ENCODE assay signal across 8 cellular contexts in the genomic region with DNA sequence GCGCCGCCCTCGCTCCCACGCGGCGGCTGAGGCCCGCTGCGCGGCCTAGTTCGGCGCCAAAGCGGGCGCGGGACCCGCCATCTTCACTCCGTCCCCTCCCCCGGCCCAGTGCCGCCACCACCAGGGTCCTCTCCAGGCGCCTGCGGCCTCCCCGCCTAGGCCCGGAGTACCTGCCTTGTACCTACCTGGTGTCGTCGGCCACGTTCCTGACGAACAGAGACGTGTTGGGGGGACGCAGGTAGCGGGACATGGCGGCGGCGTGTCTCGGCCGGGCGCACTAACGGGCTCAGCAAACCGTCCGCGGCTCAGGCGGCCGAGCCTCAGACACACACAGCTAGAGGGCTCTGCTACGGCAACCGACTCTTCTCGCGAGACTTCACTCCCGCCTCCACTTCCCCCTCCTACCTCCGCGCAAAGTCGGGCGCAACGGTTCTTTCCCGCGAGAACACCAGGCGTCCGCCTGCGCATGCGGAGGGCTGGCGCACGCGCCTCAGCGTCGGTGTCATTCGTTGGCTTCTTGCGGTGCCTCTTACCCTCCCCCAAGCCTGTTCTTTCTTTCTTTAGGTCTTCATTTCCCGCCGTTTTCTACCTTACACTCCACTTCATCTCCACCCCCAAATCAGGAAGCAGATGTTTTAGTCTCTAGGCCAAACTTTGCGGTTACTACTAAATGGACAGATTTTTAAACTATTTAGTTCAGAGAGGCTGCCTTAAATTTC. TPM values are rescaled to one million over a fixed set of nuclear protein-coding genes. Genes with fewer than 3 reads are reported as not detected.
DNase-seq lines count a peak whose midpoint lies in the region; ATAC-seq, FAIRE-seq and TF ChIP-seq lines count a peak whose summit lies in the region.

Gene SRSF10, minus strand, starts transcription at position 322 of the 719 bp plus-strand sequence. Its CDS starts 72 bp downstream, at position 250.

- intact Hi-C loops in adrenal gland (cut with DNase I), result no loop called here
- intact Hi-C loops in heart left ventricle (cut with DNase I), result loop anchor here in 7 of 10 donors (1.0 to 5.0 kb wide), 6 partner anchors 20 to 41 kb away; no protein-coding TSS in a partner anchor
- intact Hi-C loops in posterior cingulate gyrus (cut with DNase I), result no loop called here

- DNase-seq in GM12892 (ENCODE audit: insufficient read length) (peak; percentile 84), NCI-H146 (lab: John Stamatoyannopoulos, UW) (peak; percentile 98), T-helper 1 cell (peak; percentile 96 to 100 (median 97)), adrenal gland (peak; percentile 98 to 99 (median 99)), heart left ventricle (peak; percentile 99), posterior cingulate gyrus (peak; percentile 96 to 100 (median 97)), upper lobe of left lung (peak; percentile 98)

- H3K4me1 ChIP-seq in adrenal gland (replicated peaks in 1 of 2) (peaks cover 38 to 49% of the 10 kb centered on the region in 2 donors), heart left ventricle (peaks cover 5 to 55% (median 40%) of the 10 kb centered on the region in 12 donors), upper lobe of left lung (peaks cover 45 to 61% (median 53%) of the 10 kb centered on the region in 4 donors)

- H3K9me3 ChIP-seq in adrenal gland (replicated peaks in 1 of 3), result no peaks in the 10 kb centered on the region
- no peaks in the 10 kb centered on the region for H3K9me3 ChIP-seq in heart left ventricle
- no peaks in the 10 kb centered on the region for H3K9me3 ChIP-seq in upper lobe of left lung

- TF ChIP-seq CTCF in adrenal gland (IDR thresholded peaks at IDR 0.05) (peak in 4 of 6 experiments; percentile 7 to 34 (median 29)), heart left ventricle (IDR thresholded peaks at IDR 0.05) (peak; percentile 14 to 79 (median 40)), upper lobe of left lung (IDR thresholded peaks at IDR 0.05) (peak in 5 of 6 experiments; percentile 27 to 75 (median 60))

- TF ChIP-seq POLR2A in GM12892 (IDR thresholded peaks at IDR 0.05; ENCODE audit: low read depth, low read length) (peak; percentile 98), adrenal gland (IDR thresholded peaks at IDR 0.05) (peak; percentile 99), heart left ventricle (IDR thresholded peaks at IDR 0.05) (peak; percentile 95 to 97), upper lobe of left lung (IDR thresholded peaks at IDR 0.05) (peak; percentile 94 to 99 (median 96))

- FAIRE-seq in GM12892 (lab: Jason Lieb, UNC), result peak; percentile 95

- 0 to 1% (median 0%) methylated on average over 23 to 67 of the region's 67 CpGs for WGBS in adrenal gland, 4 donors
- 0 to 1% (median 0%) methylated on average over 41 to 67 of the region's 67 CpGs for WGBS in heart left ventricle, 4 donors
- WGBS in upper lobe of left lung, 2 donors, result 0% methylated on average over 21 to 58 of the region's 67 CpGs

- H3K27ac ChIP-seq in adrenal gland (peak within 1 kb of the TSS; percentile 91 to 99 (median 98)), heart left ventricle (peak within 1 kb of the TSS; percentile 85 to 99 (median 97)), upper lobe of left lung (peak within 1 kb of the TSS; percentile 96 to 99 (median 97))

- H3K36me3 ChIP-seq in adrenal gland (replicated peaks in 1 of 2) (no peaks in the 10 kb centered on the region), heart left ventricle (peaks cover 0 to 20% (median 10%) of the 10 kb centered on the region in 9 donors), upper lobe of left lung (peaks cover 0 to 11% (median 0%) of the 10 kb centered on the region in 4 donors)

- peak within 1 kb of the TSS; percentile 43 to 98 (median 82) for H3K4me3 ChIP-seq in adrenal gland
- H3K4me3 ChIP-seq in heart left ventricle, result peak within 1 kb of the TSS; percentile 69 to 97 (median 90)
- peak within 1 kb of the TSS; percentile 84 to 92 (median 86) for H3K4me3 ChIP-seq in upper lobe of left lung

- H3K27me3 ChIP-seq in adrenal gland, result no peaks in the 10 kb centered on the region
- no peaks in the 10 kb centered on the region for H3K27me3 ChIP-seq in heart left ventricle
- H3K27me3 ChIP-seq in upper lobe of left lung, result no peaks in the 10 kb centered on the region

- no peak for TF ChIP-seq EP300 in upper lobe of left lung (IDR thresholded peaks at IDR 0.05)

- peak; percentile 82 for ATAC-seq in HG02870 (IDR thresholded peaks at IDR 0.05; ENCODE audit: unreplicated experiment)
- peak; percentile 98 to 100 (median 99) for ATAC-seq in heart left ventricle
- ATAC-seq in upper lobe of left lung (ENCODE audit: low FRiP score in 2 of 2), result peak; percentile 99

RNA-seq across cellular contexts. Expression of gene SRSF10, which starts in this region (rescaled TPM):
- 157 TPM for polyA plus RNA-seq in GM12892 (2012; ENCODE audit: missing spikeins)
- total RNA-seq in adrenal gland, result 100 to 1,000 TPM in 6 of 8 donors, 10 to 100 TPM in 2; 65.8 to 139 (median 105) TPM
- 100 to 1,000 TPM in 1 of 3 donors, 10 to 100 TPM in 2; 90.0 to 190 (median 99.0) TPM for polyA plus RNA-seq in adrenal gland
- total RNA-seq in heart left ventricle, result 10 to 100 TPM; 34.3 to 60.9 (median 49.4) TPM
- polyA plus RNA-seq in heart left ventricle, result 10 to 100 TPM; 41.1 to 47.1 TPM
- 100 to 1,000 TPM in 2 of 6 donors, 10 to 100 TPM in 4; 66.3 to 187 (median 88.7) TPM for total RNA-seq in upper lobe of left lung

Comparison
In these comparisons a context has a peak if more than half of its experiments do, and no peak if none do; other contexts are left out.
1. Peak in every context shown above with its lines: DNase-seq, ATAC-seq, H3K4me3 ChIP-seq and H3K27ac ChIP-seq.
2. intact Hi-C loops: an anchor here in heart left ventricle (1.0 to 5.0 kb wide); none called in adrenal gland and posterior cingulate gyrus.